ENCODE assay signal across 34 cellular contexts in the genomic region with DNA sequence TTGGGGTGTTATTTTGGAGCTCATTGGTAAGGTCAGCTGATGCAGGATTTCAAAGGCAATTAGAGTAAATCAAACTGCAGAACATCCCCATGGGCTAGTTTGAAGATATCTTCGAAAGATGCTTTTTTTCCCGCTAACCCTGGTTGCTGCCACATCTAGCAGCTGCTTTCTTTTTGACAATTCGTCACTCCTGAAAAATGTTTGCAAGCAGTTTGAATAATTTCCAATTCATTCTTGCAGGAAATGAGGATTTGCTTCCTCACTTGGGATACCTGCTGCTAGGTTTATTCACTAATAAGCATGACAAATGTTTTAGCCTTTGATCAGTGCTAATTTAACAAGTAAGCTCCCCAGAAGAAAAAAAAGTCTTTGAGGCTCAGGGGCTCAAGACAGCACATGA.
DNase-seq lines count a peak whose midpoint lies in the region; TF ChIP-seq lines count a peak whose summit lies in the region.
"Had no signal": no experiment of that assay in that cellular context is flagged by ENCODE, and none has a peak within 500 bp of the region (broad histone marks: within the 10 kb centered on the region; RNA-seq: fewer than 3 reads in every experiment).

No MANE protein-coding gene starts in this region.

- H3K4me3 Mint-ChIP-seq in mesothelial cell of epicardium: no peak overlapping the region
- H3K4me3 Mint-ChIP-seq: activated naive CD4-positive, alpha-beta T cell treated with anti-CD3 and anti-CD28 coated beads, Interleukin-2, amount 50 U/mL, for 24 hours; HFFc6; naive thymus-derived CD8-positive, alpha-beta T cell; stimulated activated memory B cell treated with anti-CD40 and anti-IgM and Interleukin-4, amounts not matched to agents 10 μg/mL and 1 μg/mL and 100 μg/mL, for 72 hours had no signal

- no peak overlapping the region for H3K27ac Mint-ChIP-seq in mesothelial cell of epicardium
- H3K27ac Mint-ChIP-seq: activated naive CD4-positive, alpha-beta T cell treated with anti-CD3 and anti-CD28 coated beads, Interleukin-2, amount 50 U/mL, for 24 hours; activated T-helper 2 cell treated with anti-CD3 and anti-CD28 coated beads, Interferon-gamma antibody, Interleukin-2, Interleukin-4, amounts not matched to agents 10 μg/mL and 5 μg/mL and 100 μg/mL, durations not matched to agents 14 hours and 24 hours and 36 hours; HFFc6; naive thymus-derived CD8-positive, alpha-beta T cell; stimulated activated memory B cell treated with anti-CD40 and anti-IgM and Interleukin-4, amounts not matched to agents 10 μg/mL and 1 μg/mL and 100 μg/mL, for 72 hours had no signal

- H3K9me3 ChIP-seq in A673 (ENCODE audit: low read depth, low read length, poor library complexity, severe bottlenecking): no peaks in the 10 kb centered on the region
- no peaks in the 10 kb centered on the region for H3K9me3 ChIP-seq in HUES48 (ENCODE audit: control insufficient read depth, insufficient read depth, low read length)
- H3K9me3 ChIP-seq in right atrium auricular region: no peaks in the 10 kb centered on the region
- H3K9me3 ChIP-seq: gastroesophageal sphincter, prostate gland, sigmoid colon had no signal

- TF ChIP-seq CTCF in A673 (conservative IDR thresholded peaks at IDR 0.05; ENCODE audit: low read depth, low read length) (no peak), choroid plexus epithelial cell (conservative IDR thresholded peaks at IDR 0.05; ENCODE audit: low read depth, low read length) (no peak), right atrium auricular region (IDR thresholded peaks at IDR 0.05) (no peak), mesothelial cell of epicardium (IDR thresholded peaks at IDR 0.05; ENCODE audit: unreplicated experiment) (no peak)

- H3K4me3 ChIP-seq in A673 (ENCODE audit: low read depth, low read length, poor library complexity, severe bottlenecking): no peak overlapping the region
- H3K4me3 ChIP-seq in HUES48 (ENCODE audit: low read depth, low read length): peak overlapping the region; percentile 41
- no peak overlapping the region for H3K4me3 ChIP-seq in choroid plexus epithelial cell (ENCODE audit: low read depth, low read length)
- no peak overlapping the region for H3K4me3 ChIP-seq in right atrium auricular region
- H3K4me3 ChIP-seq: gastroesophageal sphincter, hepatocyte, prostate gland, sigmoid colon had no signal

- H3K27ac ChIP-seq in A673 (ENCODE audit: low read depth, low read length, poor library complexity, severe bottlenecking) (no peak overlapping the region), HUES48 (ENCODE audit: low read depth, low read length) (peak overlapping the region; percentile 94), right atrium auricular region (no peak overlapping the region)
- H3K27ac ChIP-seq: gastroesophageal sphincter, hepatocyte, prostate gland, sigmoid colon, VCaP had no signal

- H3K4me1 ChIP-seq in A673 (ENCODE audit: insufficient read depth, low read length, poor library complexity, severe bottlenecking) (no peaks in the 10 kb centered on the region), HUES48 (ENCODE audit: control insufficient read depth, insufficient read depth, low read length) (peaks cover 47% of the 10 kb centered on the region), right atrium auricular region (no peaks in the 10 kb centered on the region)
- H3K4me1 ChIP-seq: gastroesophageal sphincter, prostate gland, sigmoid colon had no signal

- H3K27me3 ChIP-seq in A673 (replicated peaks; ENCODE audit: insufficient read depth, low read depth, low read length, poor library complexity): peaks cover 8% of the 10 kb centered on the region
- H3K27me3 ChIP-seq in HUES48 (ENCODE audit: control insufficient read depth, insufficient read depth, low read length): no peaks in the 10 kb centered on the region
- no peaks in the 10 kb centered on the region for H3K27me3 ChIP-seq in right atrium auricular region
- H3K27me3 ChIP-seq: gastroesophageal sphincter, hepatocyte, sigmoid colon had no signal

- DNase-seq in A673 (ENCODE audit: low spot score) (peak; percentile 4), choroid plexus epithelial cell (ENCODE audit: low read depth) (peak; percentile 30), iPS-NIHi7 (ENCODE audit: extremely low spot score) (peak; percentile 21), right atrium auricular region (ENCODE audit: low spot score) (no peak), mesothelial cell of epicardium (ENCODE audit: low spot score in 2 of 2, unreplicated experiment in 2 of 2) (no peak), NOMO-1 treated with DMSO at 0.1 percent for 48 hours (lab: John Stamatoyannopoulos, UW; ENCODE audit: unreplicated experiment) (no peak), NCI-H1694 treated with DMSO at 0.1 percent for 48 hours (lab: John Stamatoyannopoulos, UW) (no peak)
- DNase-seq: 8988T; activated CD4-positive, alpha-beta T cell treated with anti-CD3 and anti-CD28 coated beads for 4 hours; activated CD8-positive, alpha-beta memory T cell treated with anti-CD3 and anti-CD28 coated beads for 24 hours; activated T-cell treated with anti-CD3 and anti-CD28 coated beads for 4 hours; amygdala; DMS79; HFFc6; KBM-7; kidney; MM.1S; naive thymus-derived CD8-positive, alpha-beta T cell; NCI-H1105 treated with DMSO at 0.1 percent for 48 hours; NCI-H2029; occipital lobe; sigmoid colon; stimulated activated CD4-positive, alpha-beta T cell treated with anti-CD3 and anti-CD28 coated beads, Interleukin-15, amount 100 ng/mL, for 24 hours; SW 1271; T1000; trophoblast cell had no signal

- POLR2A ChIA-PET in A673 (lab: Charles Lee; ENCODE audit: low non-redundant PET): no interaction called here

- no peaks in the 10 kb centered on the region for H3K4me1 Mint-ChIP-seq in mesothelial cell of epicardium
- H3K4me1 Mint-ChIP-seq: activated naive CD4-positive, alpha-beta T cell treated with anti-CD3 and anti-CD28 coated beads, Interleukin-2, amount 50 U/mL, for 24 hours; naive thymus-derived CD8-positive, alpha-beta T cell; stimulated activated memory B cell treated with anti-CD40 and anti-IgM and Interleukin-4, amounts not matched to agents 10 μg/mL and 1 μg/mL and 100 μg/mL, for 72 hours had no signal

- H3K9ac ChIP-seq in HUES48 (ENCODE audit: low read depth, low read length): peak overlapping the region; percentile 68

- H3K36me3 ChIP-seq in A673 (ENCODE audit: insufficient read depth, low read length, poor library complexity, severe bottlenecking) (no peaks in the 10 kb centered on the region), HUES48 (ENCODE audit: control insufficient read depth, insufficient read depth, low read length) (no peaks in the 10 kb centered on the region), right atrium auricular region (no peaks in the 10 kb centered on the region)
- H3K36me3 ChIP-seq: gastroesophageal sphincter, prostate gland, sigmoid colon had no signal

- intact Hi-C loops in A673 (cut with micrococcal nuclease; ENCODE audit: unreplicated experiment): no loop called here

- H3K27me3 Mint-ChIP-seq in mesothelial cell of epicardium (ENCODE audit: low read depth): peaks cover 6% of the 10 kb centered on the region
- H3K27me3 Mint-ChIP-seq: activated naive CD4-positive, alpha-beta T cell treated with anti-CD3 and anti-CD28 coated beads, Interleukin-2, amount 50 U/mL, for 24 hours; naive thymus-derived CD8-positive, alpha-beta T cell; stimulated activated memory B cell treated with anti-CD40 and anti-IgM and Interleukin-4, amounts not matched to agents 10 μg/mL and 1 μg/mL and 100 μg/mL, for 72 hours had no signal

- H3K36me3 Mint-ChIP-seq in mesothelial cell of epicardium: no peaks in the 10 kb centered on the region
- H3K36me3 Mint-ChIP-seq: activated naive CD4-positive, alpha-beta T cell treated with anti-CD3 and anti-CD28 coated beads, Interleukin-2, amount 50 U/mL, for 24 hours; stimulated activated memory B cell treated with anti-CD40 and anti-IgM and Interleukin-4, amounts not matched to agents 10 μg/mL and 1 μg/mL and 100 μg/mL, for 72 hours had no signal

- BruUV-seq in A673 (replicated peaks; lab: Mats Ljungman, UMichigan): no TSS peak

- H3K9me3 Mint-ChIP-seq in mesothelial cell of epicardium: no peaks in the 10 kb centered on the region
- H3K9me3 Mint-ChIP-seq: stimulated activated memory B cell treated with anti-CD40 and anti-IgM and Interleukin-4, amounts not matched to agents 10 μg/mL and 1 μg/mL and 100 μg/mL, for 72 hours had no signal

- CTCF ChIA-PET in A673 (lab: Charles Lee): no interaction called here

Comparison
In these comparisons a context has a peak if more than half of its experiments do, and no peak if none do; other contexts are left out.
1. DNase-seq: peak in A673 (single experiment), choroid plexus epithelial cell (single experiment) and iPS-NIHi7 (single experiment); none in right atrium auricular region (single experiment), mesothelial cell of epicardium (0 of 2), NOMO-1 treated with DMSO at 0.1 percent for 48 hours (single experiment) and NCI-H1694 treated with DMSO at 0.1 percent for 48 hours (single experiment).